Comparison of ENCODE assay signal across 21 cellular contexts in the genomic region with DNA sequence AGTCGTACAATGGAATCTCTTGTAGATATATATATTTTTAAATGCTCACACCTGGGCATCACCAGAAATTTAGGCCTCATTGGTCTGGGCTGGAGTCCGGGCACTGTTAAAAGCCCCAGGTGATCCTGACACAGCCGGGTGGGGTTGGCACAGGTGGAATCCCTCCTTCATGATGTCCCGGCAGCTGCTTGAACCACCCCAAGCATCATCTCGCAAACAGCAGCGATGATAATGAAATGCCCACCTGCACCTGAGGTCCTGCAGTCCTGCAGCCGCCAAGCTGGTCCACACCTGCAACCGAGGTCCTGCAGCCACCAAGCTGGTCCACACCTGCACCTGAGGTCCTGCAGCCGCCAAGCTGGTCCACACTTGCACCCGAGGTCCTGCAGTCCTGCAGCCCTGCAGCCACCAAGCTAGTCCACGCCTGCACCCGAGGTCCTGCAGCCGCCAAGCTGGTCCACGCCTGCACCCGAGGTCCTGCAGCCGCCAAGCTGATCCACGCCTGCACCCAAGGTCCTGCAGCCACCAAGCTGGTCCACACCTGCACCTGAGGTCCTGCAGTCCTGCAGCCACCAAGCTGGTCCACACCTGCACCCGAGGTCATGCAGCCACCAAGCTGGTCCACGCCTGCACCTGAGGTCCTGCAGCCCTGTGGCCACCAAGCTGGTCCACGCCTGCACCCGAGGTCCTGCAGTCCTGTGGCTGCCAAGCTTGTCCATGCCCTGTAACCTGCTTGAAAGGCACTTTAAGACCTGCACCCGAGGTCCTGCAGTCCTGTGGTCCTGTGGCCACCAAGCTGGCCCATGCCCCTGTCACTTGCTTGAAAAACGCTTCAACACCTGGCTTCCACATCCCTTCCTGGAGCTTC.
DNase-seq lines count a peak whose midpoint lies in the region; ATAC-seq and TF ChIP-seq lines count a peak whose summit lies in the region.
"Had no signal": no experiment of that assay in that cellular context is flagged by ENCODE, and none has a peak within 500 bp of the region (broad histone marks: within the 10 kb centered on the region; RNA-seq: fewer than 3 reads in every experiment).

No MANE protein-coding gene starts in this region.

- H3K4me3 ChIP-seq in RWPE2 (ENCODE audit: severe bottlenecking) (no peak overlapping the region), tibial artery (no peak overlapping the region)
- H3K4me3 ChIP-seq: colonic mucosa, esophagus muscularis mucosa, mucosa of descending colon, right lobe of liver had no signal

- H3K4me1 ChIP-seq in RWPE2 (ENCODE audit: insufficient read depth, poor library complexity, severe bottlenecking) (peaks cover 19% of the 10 kb centered on the region), tibial artery (peaks cover 0 to 13% (median 0%) of the 10 kb centered on the region in 4 donors)

- no peaks in the 10 kb centered on the region for H3K36me3 ChIP-seq in RWPE2 (ENCODE audit: low read depth)
- no peaks in the 10 kb centered on the region for H3K36me3 ChIP-seq in tibial artery
- H3K36me3 ChIP-seq: brain microvascular endothelial cell, colonic mucosa, esophagus muscularis mucosa, right lobe of liver had no signal

- H3K27ac ChIP-seq in C4-2B: peak overlapping the region; percentile 29; the same call in 1 of the 2 replicates
- no peak overlapping the region for H3K27ac ChIP-seq in RWPE2 (ENCODE audit: poor library complexity, severe bottlenecking)
- no peak overlapping the region for H3K27ac ChIP-seq in tibial artery
- H3K27ac ChIP-seq: brain microvascular endothelial cell, colonic mucosa, esophagus muscularis mucosa, right lobe of liver had no signal

- intact Hi-C loops in tibial artery (cut with DNase I; ENCODE audit: low total_unique reads): loop anchor here (5.0 kb wide), 1 partner anchor 138 kb away; no protein-coding TSS in a partner anchor

- ATAC-seq in RWPE2 (ENCODE audit: low read depth): no peak
- ATAC-seq in GM19035 (IDR thresholded peaks at IDR 0.05; ENCODE audit: unreplicated experiment): no peak
- no peak for ATAC-seq in GM18858 (IDR thresholded peaks at IDR 0.05; ENCODE audit: unreplicated experiment)
- ATAC-seq: activated T-helper 17 cell treated with anti-CD3 and anti-CD28 coated beads, Interleukin-2, amount 50 U/mL, for 72 hours; mucosa of descending colon; right lobe of liver had no signal

- DNase-seq in RWPE2 (ENCODE audit: low spot score) (peak; percentile 49), mesenteric fat pad (ENCODE audit: low spot score) (peak; percentile 60), tibial artery (peak; percentile 2 to 28), AG08396 (ENCODE audit: low spot score) (no peak)
- DNase-seq: activated CD4-positive, alpha-beta T cell treated with anti-CD3 and anti-CD28 coated beads for 48 hours; brain microvascular endothelial cell; colonic mucosa; hippocampal formation; immature natural killer cell; NCI-H1092; NCI-H1930; NCI-H526 treated with DMSO at 0.1 percent for 48 hours; stimulated activated CD8-positive, alpha-beta memory T cell treated with anti-CD3 and anti-CD28 coated beads, Interleukin-4, amount 100 ng/mL, for 48 hours; T-helper 1 cell had no signal

- H3K9me3 ChIP-seq in RWPE2 (ENCODE audit: severe bottlenecking): no peaks in the 10 kb centered on the region
- no peaks in the 10 kb centered on the region for H3K9me3 ChIP-seq in tibial artery
- H3K9me3 ChIP-seq: colonic mucosa, esophagus muscularis mucosa, mucosa of descending colon, right lobe of liver had no signal

- TF ChIP-seq CTCF in C4-2B (conservative IDR thresholded peaks at IDR 0.05) (no peak), RWPE2 (IDR thresholded peaks at IDR 0.05; ENCODE audit: poor library complexity, severe bottlenecking) (no peak), tibial artery (IDR thresholded peaks at IDR 0.05) (no peak)

- H3K27me3 ChIP-seq in RWPE2 (ENCODE audit: insufficient read depth, poor library complexity, severe bottlenecking) (no peaks in the 10 kb centered on the region), tibial artery (peaks cover 0 to 5% of the 10 kb centered on the region in 2 donors)
- H3K27me3 ChIP-seq: brain microvascular endothelial cell, colonic mucosa, esophagus muscularis mucosa, right lobe of liver had no signal
